In genomic region chr10:37860494-37861190, GRCh38 we compare ENCODE assay signal across 9 cellular contexts. TPM values are rescaled to one million over a fixed set of nuclear protein-coding genes. Genes with fewer than 3 reads are reported as not detected.
DNase-seq lines count a peak whose midpoint lies in the region; ATAC-seq and TF ChIP-seq lines count a peak whose summit lies in the region.
"Had no signal": no experiment of that assay in that cellular context is flagged by ENCODE, and none has a peak within 500 bp of the region (broad histone marks: within the 10 kb centered on the region; RNA-seq: fewer than 3 reads in every experiment).

No MANE protein-coding gene starts in this region.

- peak; percentile 40 for DNase-seq in Caki2 (ENCODE audit: low read depth)
- DNase-seq in astrocyte of the spinal cord (ENCODE audit: low read depth, low spot score) = peak; percentile 53
- DNase-seq in myocyte (ENCODE audit: low read depth) = peak; percentile 27
- no peak for DNase-seq in activated naive CD4-positive, alpha-beta T cell treated with anti-CD3 and anti-CD28 coated beads, Interleukin-2, amount 50 U/mL, for 72 hours (ENCODE audit: low spot score in 2 of 2)
- no peak for DNase-seq in activated CD4-positive, alpha-beta T cell treated with anti-CD3 and anti-CD28 coated beads for 1 hour
- no peak for DNase-seq in inferior parietal cortex (ENCODE audit: extremely low spot score)
- DNase-seq: SHP77 had no signal

- H3K27ac Mint-ChIP-seq in activated naive CD4-positive, alpha-beta T cell treated with anti-CD3 and anti-CD28 coated beads, Interleukin-2, amount 50 U/mL, for 72 hours = no peak overlapping the region

- peaks cover 8 to 20% of the 10 kb centered on the region in 2 donors for H3K36me3 Mint-ChIP-seq in activated naive CD4-positive, alpha-beta T cell treated with anti-CD3 and anti-CD28 coated beads, Interleukin-2, amount 50 U/mL, for 72 hours

- TF ChIP-seq CTCF in astrocyte of the spinal cord (IDR thresholded peaks at IDR 0.05; ENCODE audit: low read depth, low read length) = no peak

- H3K9me3 Mint-ChIP-seq in activated naive CD4-positive, alpha-beta T cell treated with anti-CD3 and anti-CD28 coated beads, Interleukin-2, amount 50 U/mL, for 72 hours = peaks cover 0 to 10% of the 10 kb centered on the region in 2 donors

- ATAC-seq in HG03342 (IDR thresholded peaks at IDR 0.05; ENCODE audit: unreplicated experiment) (peak; percentile 24), HG03095 (IDR thresholded peaks at IDR 0.05; ENCODE audit: unreplicated experiment) (no peak)
- no peak for ATAC-seq in activated naive CD4-positive, alpha-beta T cell treated with anti-CD3 and anti-CD28 coated beads, Interleukin-2, amount 50 U/mL, for 72 hours

- no peak overlapping the region for H3K4me3 ChIP-seq in astrocyte of the spinal cord (ENCODE audit: low read depth, low read length)

- in situ Hi-C loops in Caki2 (cut with HindIII; ENCODE audit: low pct_unique_long_range_greater_than_20kb, low sequenced_read_pairs) (no loop called here), astrocyte of the spinal cord (cut with HindIII; ENCODE audit: low sequenced_read_pairs) (no loop called here)

RNA-seq across cellular contexts. Expression of gene ZNF248, which starts 3.2 kb away (rescaled TPM):
- total RNA-seq in Caki2 (2014; rRNA removed; shearing (Covaris generic); ENCODE audit: low replicate concordance) = 17.3 and 25.5 TPM in 2 replicates
- 11.4 and 12.1 TPM in 2 replicates for total RNA-seq in myocyte
- polyA plus RNA-seq in myocyte (2012) = 6.7 TPM
- total RNA-seq in activated naive CD4-positive, alpha-beta T cell treated with anti-CD3 and anti-CD28 coated beads, Interleukin-2, amount 50 U/mL, for 72 hours = 10 to 100 TPM in 1 of 2 donors, 1 to 10 TPM in 1; 7.6 to 11.3 TPM

Comparison
In these comparisons a context has a peak if more than half of its experiments do, and no peak if none do; other contexts are left out.
1. DNase-seq: peak in Caki2 (single experiment), astrocyte of the spinal cord (single experiment) and myocyte (single experiment); none in activated naive CD4-positive, alpha-beta T cell treated with anti-CD3 and anti-CD28 coated beads, Interleukin-2, amount 50 U/mL, for 72 hours (0 of 2), activated CD4-positive, alpha-beta T cell treated with anti-CD3 and anti-CD28 coated beads for 1 hour (single experiment) and inferior parietal cortex (single experiment).